8 cellular contexts compared by ENCODE assay signal in the genomic region with DNA sequence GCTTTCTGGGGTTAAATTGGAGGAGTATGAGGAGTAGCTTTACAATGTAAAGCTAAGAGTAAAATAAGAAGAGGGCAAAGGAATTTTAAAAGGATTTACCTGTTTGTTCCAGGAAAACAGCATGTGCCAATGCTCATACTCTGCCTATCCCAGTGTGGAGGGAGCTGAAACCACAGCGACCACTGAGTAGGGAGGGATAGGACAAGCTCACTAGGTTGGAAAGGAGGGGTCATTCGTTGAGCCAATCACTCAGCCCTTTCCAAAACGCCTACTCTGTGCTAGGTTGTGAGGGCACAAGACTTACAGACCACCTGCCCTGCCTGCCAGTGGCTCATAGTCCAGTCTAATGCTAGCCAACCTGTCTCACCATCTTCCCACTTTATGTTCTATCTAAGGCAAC. TPM values are rescaled to one million over a fixed set of nuclear protein-coding genes. Genes with fewer than 3 reads are reported as not detected.
DNase-seq lines count a peak whose midpoint lies in the region; ATAC-seq, FAIRE-seq and TF ChIP-seq lines count a peak whose summit lies in the region.

No MANE protein-coding gene starts in this region.

- CTCF ChIA-PET in activated CD8-positive, alpha-beta T cell treated with anti-CD3 and anti-CD28 coated beads, Interleukin-2, amount 10 ng/mL, durations not matched to agents 7 days and 5 days (lab: Charles Lee), result interaction anchor here (0.8 to 6.8 kb wide), 18 partner anchors 8 to 162 kb away, joined by 3 to 47 read pairs (median 4); a partner anchor contains a TSS

- H3K4me1 ChIP-seq in heart left ventricle, result peaks cover 6 to 71% (median 50%) of the 10 kb centered on the region in 12 donors
- peaks cover 49 to 65% (median 54%) of the 10 kb centered on the region in 4 donors for H3K4me1 ChIP-seq in upper lobe of left lung

- POLR2A ChIA-PET in activated CD8-positive, alpha-beta T cell treated with anti-CD3 and anti-CD28 coated beads, Interleukin-2, amount 10 ng/mL, durations not matched to agents 7 days and 5 days (lab: Charles Lee), result interaction anchor here (0.9 to 6.5 kb wide), 9 partner anchors 16 to 257 kb away, joined by 3 to 96 read pairs (median 5); a partner anchor contains a TSS

- ATAC-seq in heart left ventricle, result no peak
- ATAC-seq in Right ventricle myocardium inferior, result no peak
- ATAC-seq in activated CD8-positive, alpha-beta T cell treated with anti-CD3 and anti-CD28 coated beads, Interleukin-2, amount 10 ng/mL, durations not matched to agents 7 days and 5 days, result no peak
- ATAC-seq in upper lobe of left lung (ENCODE audit: low FRiP score in 2 of 2), result no peak
- ATAC-seq in HG02623 (IDR thresholded peaks at IDR 0.05; ENCODE audit: unreplicated experiment), result no peak

- peak overlapping the region; percentile 90 for H3K27ac Mint-ChIP-seq in activated CD8-positive, alpha-beta T cell treated with anti-CD3 and anti-CD28 coated beads, Interleukin-2, amount 10 ng/mL, durations not matched to agents 7 days and 5 days

- no peaks in the 10 kb centered on the region for H3K9me3 Mint-ChIP-seq in activated CD8-positive, alpha-beta T cell treated with anti-CD3 and anti-CD28 coated beads, Interleukin-2, amount 10 ng/mL, durations not matched to agents 7 days and 5 days (ENCODE audit: insufficient read depth)

- H3K36me3 ChIP-seq in heart left ventricle (peaks cover 0 to 28% (median 19%) of the 10 kb centered on the region in 9 donors), upper lobe of left lung (peaks cover 0 to 18% (median 15%) of the 10 kb centered on the region in 4 donors)

- 31 to 45% (median 35%) methylated on average over 3 of the region's 3 CpGs for WGBS in heart left ventricle, 4 donors
- WGBS in upper lobe of left lung, 2 donors, result 34 to 66% methylated on average over 3 of the region's 3 CpGs

- DNase-seq in heart left ventricle, result no peak
- no peak for DNase-seq in Right ventricle myocardium inferior (ENCODE audit: missing footprints)
- no peak for DNase-seq in activated CD8-positive, alpha-beta T cell treated with anti-CD3 and anti-CD28 coated beads, Interleukin-2, amount 10 ng/mL, durations not matched to agents 7 days and 5 days
- peak; percentile 69 for DNase-seq in islet precursor cell
- DNase-seq in upper lobe of left lung, result no peak
- no peak for DNase-seq in middle frontal gyrus (ENCODE audit: extremely low spot score, low spot score)
- DNase-seq in HTR-8/SVneo (ENCODE audit: insufficient read length, low spot score), result no peak

- H3K4me1 Mint-ChIP-seq in activated CD8-positive, alpha-beta T cell treated with anti-CD3 and anti-CD28 coated beads, Interleukin-2, amount 10 ng/mL, durations not matched to agents 7 days and 5 days (ENCODE audit: low read depth), result peaks cover 51% of the 10 kb centered on the region

- peak overlapping the region in 10 of 12 donors; percentile 75 to 99 (median 88) for H3K4me3 ChIP-seq in heart left ventricle
- peak overlapping the region in 2 of 4 donors; percentile 78 to 95 for H3K4me3 ChIP-seq in upper lobe of left lung

- intact Hi-C loops in heart left ventricle (cut with DNase I) (loop anchor here in 6 of 10 donors (5.0 kb wide), 1 partner anchor 51 kb away; a partner anchor contains a TSS), Right ventricle myocardium inferior (cut with DNase I) (no loop called here)

- no peak for FAIRE-seq in HTR-8/SVneo (lab: Jason Lieb, UNC)

- no peak for TF ChIP-seq EP300 in upper lobe of left lung (IDR thresholded peaks at IDR 0.05)

- H3K27me3 ChIP-seq in heart left ventricle (no peaks in the 10 kb centered on the region), upper lobe of left lung (no peaks in the 10 kb centered on the region)

- H3K4me3 Mint-ChIP-seq in activated CD8-positive, alpha-beta T cell treated with anti-CD3 and anti-CD28 coated beads, Interleukin-2, amount 10 ng/mL, durations not matched to agents 7 days and 5 days, result peak overlapping the region; percentile 98

- no peak for TF ChIP-seq CTCF in heart left ventricle (IDR thresholded peaks at IDR 0.05)
- TF ChIP-seq CTCF in upper lobe of left lung (IDR thresholded peaks at IDR 0.05), result no peak

- no peaks in the 10 kb centered on the region for H3K9me3 ChIP-seq in heart left ventricle
- H3K9me3 ChIP-seq in upper lobe of left lung, result no peaks in the 10 kb centered on the region

- peaks cover 28% of the 10 kb centered on the region for H3K36me3 Mint-ChIP-seq in activated CD8-positive, alpha-beta T cell treated with anti-CD3 and anti-CD28 coated beads, Interleukin-2, amount 10 ng/mL, durations not matched to agents 7 days and 5 days (ENCODE audit: low read depth)

- H3K27me3 Mint-ChIP-seq in activated CD8-positive, alpha-beta T cell treated with anti-CD3 and anti-CD28 coated beads, Interleukin-2, amount 10 ng/mL, durations not matched to agents 7 days and 5 days (ENCODE audit: low read depth), result no peaks in the 10 kb centered on the region

- TF ChIP-seq POLR2A in heart left ventricle (IDR thresholded peaks at IDR 0.05) (no peak), upper lobe of left lung (IDR thresholded peaks at IDR 0.05) (no peak)

- H3K27ac ChIP-seq in heart left ventricle (peak overlapping the region in 10 of 12 donors; percentile 88 to 97 (median 96)), upper lobe of left lung (peak overlapping the region in 3 of 4 donors; percentile 90 to 95 (median 94))

RNA-seq across cellular contexts. Expression of a gene that starts 1.1 kb away (rescaled TPM):
- 10 to 100 TPM; 42.5 to 96.5 (median 70.5) TPM for total RNA-seq in heart left ventricle
- polyA plus RNA-seq in heart left ventricle, result 100 to 1,000 TPM in 1 of 2 donors, 10 to 100 TPM in 1; 83.5 to 103 TPM
- 79.0 TPM for total RNA-seq in Right ventricle myocardium inferior
- total RNA-seq in activated CD8-positive, alpha-beta T cell treated with anti-CD3 and anti-CD28 coated beads, Interleukin-2, amount 10 ng/mL, durations not matched to agents 7 days and 5 days, result 10 to 100 TPM; 86.1 to 99.8 TPM
- 100 to 1,000 TPM in 1 of 6 donors, 10 to 100 TPM in 5; 53.2 to 109 (median 73.5) TPM for total RNA-seq in upper lobe of left lung

RNA-seq across cellular contexts. Expression of a gene that starts 1.6 kb away (rescaled TPM):
- total RNA-seq in heart left ventricle (10 to 100 TPM; 50.6 to 78.9 (median 52.8) TPM), Right ventricle myocardium inferior (47.1 TPM), upper lobe of left lung (10 to 100 TPM; 27.2 to 36.6 (median 31.0) TPM)
- polyA plus RNA-seq in heart left ventricle, result 10 to 100 TPM; 66.7 to 73.0 TPM
- 10 to 100 TPM; 25.7 to 26.2 TPM for total RNA-seq in activated CD8-positive, alpha-beta T cell treated with anti-CD3 and anti-CD28 coated beads, Interleukin-2, amount 10 ng/mL, durations not matched to agents 7 days and 5 days

RNA-seq across cellular contexts. Expression of a gene that starts 32.1 kb away (rescaled TPM):
- total RNA-seq in heart left ventricle, result 1 to 10 TPM in 2 of 9 donors, under 1 TPM in 7; 0.28 to 1.2 (median 0.72) TPM
- under 1 TPM; 0.24 to 0.72 TPM for polyA plus RNA-seq in heart left ventricle
- total RNA-seq in Right ventricle myocardium inferior, result 0.73 TPM
- total RNA-seq in activated CD8-positive, alpha-beta T cell treated with anti-CD3 and anti-CD28 coated beads, Interleukin-2, amount 10 ng/mL, durations not matched to agents 7 days and 5 days, result under 1 TPM; 0.16 to 0.24 TPM
- 1 to 10 TPM; 1.1 to 5.2 (median 2.3) TPM for total RNA-seq in upper lobe of left lung

RNA-seq across cellular contexts. Expression of a gene that starts 51.7 kb away (rescaled TPM):
- 10 to 100 TPM; 23.3 to 49.1 (median 27.5) TPM for total RNA-seq in heart left ventricle
- 10 to 100 TPM; 19.3 to 31.6 TPM for polyA plus RNA-seq in heart left ventricle
- 28.2 TPM for total RNA-seq in Right ventricle myocardium inferior
- total RNA-seq in activated CD8-positive, alpha-beta T cell treated with anti-CD3 and anti-CD28 coated beads, Interleukin-2, amount 10 ng/mL, durations not matched to agents 7 days and 5 days, result 10 to 100 TPM; 93.4 to 94.6 TPM
- total RNA-seq in upper lobe of left lung, result 10 to 100 TPM; 33.4 to 62.3 (median 45.3) TPM
